8 cellular contexts compared by ENCODE assay signal in the genomic region with DNA sequence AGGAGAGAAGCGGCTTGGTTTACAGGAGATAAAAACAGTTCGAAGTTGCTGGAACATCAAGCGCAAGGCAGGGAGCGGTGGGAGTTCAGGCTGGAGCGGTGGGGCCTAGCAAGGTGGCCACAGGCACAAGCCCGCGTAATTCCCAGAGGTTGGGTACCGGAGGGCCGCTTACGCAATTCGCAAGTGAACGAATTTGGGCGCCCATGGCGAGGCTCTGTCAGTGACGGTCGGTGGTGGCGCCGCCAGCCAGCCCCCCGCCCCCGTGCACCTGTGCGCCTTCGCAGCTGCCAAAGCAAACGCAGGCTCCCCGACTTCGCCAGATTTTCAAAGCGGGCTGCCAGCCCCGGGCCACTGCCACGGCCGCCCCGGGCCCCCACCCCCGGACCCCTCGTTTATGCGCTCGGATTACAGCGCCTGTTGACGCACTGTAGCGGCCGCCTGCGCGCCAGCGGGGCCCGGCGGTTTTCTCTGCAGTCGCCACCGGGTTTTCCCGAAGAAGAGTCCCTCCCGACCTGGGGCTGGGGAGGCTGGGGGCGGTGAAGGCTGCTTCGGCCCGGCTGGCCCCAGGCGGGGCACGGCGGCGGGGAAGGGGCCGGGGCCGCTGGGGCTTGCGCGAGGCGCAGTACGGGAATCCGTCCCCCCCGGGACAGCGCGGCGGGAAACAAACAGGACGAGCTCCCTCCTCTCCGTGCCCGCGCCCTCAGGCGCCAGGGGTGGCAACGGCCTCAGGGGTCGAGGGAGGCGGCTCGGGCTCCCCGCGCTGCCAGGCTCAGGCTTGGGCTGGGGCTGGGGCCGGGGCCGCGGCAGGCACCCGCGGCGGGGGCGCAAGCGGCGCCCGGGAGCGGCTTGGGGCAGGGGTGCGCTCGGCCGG. TPM values are rescaled to one million over a fixed set of nuclear protein-coding genes. Genes with fewer than 3 reads are reported as not detected.
DNase-seq lines count a peak whose midpoint lies in the region; ATAC-seq, FAIRE-seq and TF ChIP-seq lines count a peak whose summit lies in the region.

No MANE protein-coding gene starts in this region.

- TF ChIP-seq EP300 in HepG2 (IDR thresholded peaks at IDR 0.05; ENCODE audit: low read depth in 2 of 2, low read length in 2 of 2) = no peak
- no peak for TF ChIP-seq EP300 in HepG2 (CRISPR knock-in tag; IDR thresholded peaks at IDR 0.05; ENCODE audit: borderline replicate concordance)

- intact Hi-C loops in HepG2 (cut with micrococcal nuclease; ENCODE audit: unreplicated experiment) = loop anchor here (10.0 kb wide), 1 partner anchor 108 kb away; the partner anchor contains the start of gene N4BP2L2

- H3K36me3 ChIP-seq in KOPT-K1 (ENCODE audit: insufficient read depth, low read length) (peaks cover 22% of the 10 kb centered on the region), HepG2 (replicated peaks in 1 of 2; ENCODE audit: control insufficient read depth in 1 of 2, insufficient read depth in 2 of 2, low read length in 2 of 2) (peaks cover 3 to 4% of the 10 kb centered on the region in 2 experiments; a peak in 3 of 5 replicates)

- peak; percentile 19 for DNase-seq in EH (ENCODE audit: low read depth)
- peak; percentile 61 for DNase-seq in activated CD4-positive, CD25-positive, alpha-beta regulatory T cell treated with anti-CD3 and anti-CD28 coated beads, Interleukin-2, amount 50 U/mL, for 72 hours
- peak; percentile 58 for DNase-seq in cerebellum (ENCODE audit: low spot score)
- no peak for DNase-seq in HepG2 (ENCODE audit: low spot score)
- DNase-seq in stimulated activated CD4-positive, alpha-beta T cell treated with anti-CD3 and anti-CD28 coated beads, Interleukin-4, amount 100 ng/mL, for 1 hour = peak; percentile 61
- DNase-seq in HTR-8/SVneo (ENCODE audit: insufficient read length, low spot score) = no peak

- no peak for TF ChIP-seq POLR2A in HepG2 (IDR thresholded peaks at IDR 0.05; ENCODE audit: insufficient read depth in 1 of 2, low read depth in 2 of 2, low read length in 2 of 2)

- H3K4me1 ChIP-seq in HepG2 (ENCODE audit: insufficient read depth, low read length) = peaks cover 65% of the 10 kb centered on the region

- H4K20me1 ChIP-seq in HepG2 (ENCODE audit: insufficient read depth, low read length) = peaks cover 31% of the 10 kb centered on the region; the same call in 1 of the 2 replicates

- H3K4me2 ChIP-seq in HepG2 (ENCODE audit: low read depth, low read length) = peak overlapping the region; percentile 97

- TSS peak; percentile 47 for BruUV-seq in HepG2 (replicated peaks; lab: Mats Ljungman, UMichigan)

- peak overlapping the region; percentile 89 for H3K9ac ChIP-seq in HepG2 (ENCODE audit: insufficient read depth, low read depth, low read length)

- peak overlapping the region; percentile 76 to 90 (median 85) for H3K4me3 ChIP-seq in HepG2 (replicated peaks in 1 of 3; ENCODE audit: insufficient read depth in 1 of 3, low read depth in 2 of 3, low read length in 3 of 3)

- WGBS in HepG2 (ENCODE audit: low lambda C conversion rate) = 3% methylated on average over 15 of the region's 90 CpGs

- H2AFZ ChIP-seq in HepG2 (ENCODE audit: low read length) = no peak overlapping the region

- POLR2A ChIA-PET in HepG2 (lab: Yijun Ruan, JAX) = interaction anchor here (0.5 to 2.7 kb wide), 9 partner anchors 12 to 172 kb away, joined by 3 to 19 read pairs (median 4); partner anchors contain the start of genes BRCA2, PDS5B and ZAR1L

- peak; percentile 22 for ATAC-seq in GM21515 (IDR thresholded peaks at IDR 0.05; ENCODE audit: unreplicated experiment)
- peak; percentile 29 for ATAC-seq in HepG2

- no peak for FAIRE-seq in HepG2 (lab: Jason Lieb, UNC)
- no peak for FAIRE-seq in HTR-8/SVneo (lab: Jason Lieb, UNC)

- TF ChIP-seq RAD21 in HepG2 (CRISPR knock-in tag; IDR thresholded peaks at IDR 0.05) = no peak

- CTCF ChIA-PET in HepG2 (lab: Yijun Ruan, JAX; ENCODE audit: low intra/inter-chr PET ratio, low total read pairs) = no interaction called here

- no peaks in the 10 kb centered on the region for H3K9me3 ChIP-seq in KOPT-K1 (ENCODE audit: insufficient read depth, low read length, poor library complexity, severe bottlenecking)
- H3K9me3 ChIP-seq in HepG2 (ENCODE audit: low read length) = no peaks in the 10 kb centered on the region

- in situ Hi-C loops in HepG2 (cut with HindIII; ENCODE audit: extremely low pct_ligation_motif_present, low pct_unique_long_range_greater_than_20kb) = loop anchor here (25.0 kb wide), 1 partner anchor 390 kb away; the partner anchor contains the start of gene FRY

- H3K27me3 ChIP-seq in HepG2 (ENCODE audit: control insufficient read depth in 1 of 2, insufficient read depth in 2 of 2, low read length in 2 of 2) = no peaks in the 10 kb centered on the region; a peak in 1 of 5 replicates

- peaks cover 43% of the 10 kb centered on the region for H3K79me2 ChIP-seq in HepG2 (ENCODE audit: insufficient read depth, low read length)

- H3K27ac ChIP-seq in KOPT-K1 (ENCODE audit: low read depth, low read length, poor library complexity, severe bottlenecking) (peak overlapping the region; percentile 96), HepG2 (ENCODE audit: extremely low read length, insufficient read depth, low read length) (peak overlapping the region; percentile 94)

- TF ChIP-seq CTCF in HepG2 (CRISPR knock-in tag; IDR thresholded peaks at IDR 0.05) = 0 out of 2 replicates have a peak, but pooled peaks have one; percentile 4

TF ChIP-seq in HepG2, 621 proteins besides CTCF, POLR2A, EP300 and RAD21 (continues in another document):
- TF ChIP-seq ZNF264 (CRISPR knock-in tag; IDR thresholded peaks at IDR 0.05) = 0 out of 2 replicates have a peak, but pooled peaks have one; percentile 53
- TF ChIP-seq HIVEP1 (CRISPR knock-in tag; IDR thresholded peaks at IDR 0.05) = peak; percentile 46; the same call in 1 of the 2 replicates
- no peak for TF ChIP-seq HINFP (CRISPR knock-in tag; IDR thresholded peaks at IDR 0.05; ENCODE audit: low read depth)
- peak; percentile 72 for TF ChIP-seq ZFY (CRISPR knock-in tag; IDR thresholded peaks at IDR 0.05)
- TF ChIP-seq, protein P1, sequence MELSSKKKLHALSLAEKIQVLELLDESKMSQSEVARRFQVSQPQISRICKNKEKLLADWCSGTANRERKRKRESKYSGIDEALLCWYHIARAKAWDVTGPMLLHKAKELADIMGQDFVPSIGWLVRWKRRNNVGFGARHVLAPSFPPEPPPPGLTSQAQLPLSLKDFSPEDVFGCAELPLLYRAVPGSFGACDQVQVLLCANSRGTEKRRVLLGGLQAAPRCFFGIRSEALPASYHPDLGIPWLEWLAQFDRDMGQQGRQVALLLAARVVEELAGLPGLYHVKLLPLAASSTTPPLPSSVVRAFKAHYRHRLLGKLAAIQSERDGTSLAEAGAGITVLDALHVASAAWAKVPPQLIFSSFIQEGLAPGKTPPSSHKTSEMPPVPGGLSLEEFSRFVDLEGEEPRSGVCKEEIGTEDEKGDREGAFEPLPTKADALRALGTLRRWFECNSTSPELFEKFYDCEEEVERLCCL (CRISPR knock-in tag; IDR thresholded peaks at IDR 0.05; ENCODE audit: borderline replicate concordance) = no peak

RNA-seq across cellular contexts. Expression of gene N4BP2L1, which starts 0.7 kb away (rescaled TPM):
- total RNA-seq in cerebellum (13.6 TPM), HepG2 (2016; rRNA removed; fragmentation: Illumina TruSeq; extraction: Trizol) (11.8 and 13.2 TPM in 2 replicates)
- 3.8 and 4.6 TPM in 2 replicates for total RNA-seq in HepG2 (2016; cell fraction: cytosol; rRNA removed; fragmentation: Illumina TruSeq; extraction: Trizol; ENCODE audit: low read depth)
- total RNA-seq in HepG2 (2016; cell fraction: insoluble cytoplasmic fraction; rRNA removed; fragmentation: Illumina TruSeq; extraction: Trizol) = 11.6 and 12.8 TPM in 2 replicates
- total RNA-seq in HepG2 (2016; cell fraction: membrane; rRNA removed; fragmentation: Illumina TruSeq; extraction: Trizol) = 8.3 and 8.8 TPM in 2 replicates
- 13.1 and 18.3 TPM in 2 replicates for total RNA-seq in HepG2 (2016; cell fraction: nucleus; rRNA removed; fragmentation: Illumina TruSeq; extraction: Trizol)
- polyA plus RNA-seq in HepG2 (2011; rRNA removed) = 30.4 and 34.5 TPM in 2 replicates
- 15.0 and 21.1 TPM in 2 replicates for polyA plus RNA-seq in HepG2 (2011; cell fraction: cytosol; rRNA removed)
- polyA plus RNA-seq in HepG2 (2011; cell fraction: nucleus; rRNA removed) = 27.0 and 36.1 TPM in 2 replicates
- 30.9 and 33.4 TPM in 2 replicates for polyA plus RNA-seq in HepG2 (2012)
- polyA plus RNA-seq in HepG2 (2016; cell fraction: cytosol; fragmentation: Illumina TruSeq; extraction: Trizol; ENCODE audit: low read depth) = 3.5 and 4.7 TPM in 2 replicates
- 13.1 and 14.1 TPM in 2 replicates for polyA plus RNA-seq in HepG2 (2016; cell fraction: insoluble cytoplasmic fraction; fragmentation: Illumina TruSeq; extraction: Trizol; ENCODE audit: low read depth)
- polyA plus RNA-seq in HepG2 (2016; cell fraction: membrane; fragmentation: Illumina TruSeq; extraction: Trizol; ENCODE audit: low read depth) = 9.2 and 9.4 TPM in 2 replicates
- polyA plus RNA-seq in HepG2 (2016; cell fraction: nucleus; fragmentation: Illumina TruSeq; extraction: Trizol; ENCODE audit: insufficient read depth, low read depth) = 29.5 and 35.4 TPM in 2 replicates
- 8.4 TPM in 1 of 2 replicates, not detected in the other for polyA minus RNA-seq in HepG2 (2011; rRNA and poly(A)+ RNA removed; ENCODE audit: low replicate concordance)
- polyA minus RNA-seq in HepG2 (2011; cell fraction: cytosol; rRNA and poly(A)+ RNA removed) = 11.7 and 12.8 TPM in 2 replicates
- polyA minus RNA-seq in HepG2 (2011; cell fraction: nucleus; rRNA and poly(A)+ RNA removed) = 45.6 and 48.0 TPM in 2 replicates

Comparison
In these comparisons a context has a peak if more than half of its experiments do, and no peak if none do; other contexts are left out.
1. DNase-seq: peak in EH (single experiment), activated CD4-positive, CD25-positive, alpha-beta regulatory T cell treated with anti-CD3 and anti-CD28 coated beads, Interleukin-2, amount 50 U/mL, for 72 hours (single experiment), cerebellum (single experiment) and stimulated activated CD4-positive, alpha-beta T cell treated with anti-CD3 and anti-CD28 coated beads, Interleukin-4, amount 100 ng/mL, for 1 hour (single experiment); none in HepG2 (single experiment) and HTR-8/SVneo (single experiment).